Comparison of ENCODE assay signal across 1 cellular context in the genomic region with DNA sequence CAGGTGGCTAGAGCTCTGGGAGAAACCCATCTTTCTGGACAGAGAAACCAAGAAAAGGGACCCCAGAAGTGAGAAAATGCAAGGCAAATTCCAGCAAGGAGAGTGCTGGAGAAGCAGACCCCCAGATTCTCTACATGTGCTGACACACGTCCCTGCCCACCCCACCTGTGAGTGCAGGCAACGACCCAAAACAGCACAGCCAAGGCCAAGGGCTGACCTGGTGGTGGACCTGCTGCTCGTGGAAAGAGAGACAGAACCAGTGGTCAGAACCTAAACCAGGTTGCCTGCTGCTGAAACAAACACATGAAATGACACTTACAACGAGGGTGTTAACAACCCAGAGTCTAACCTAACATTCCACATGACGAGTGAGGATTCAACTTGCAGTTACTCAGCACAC.
TF ChIP-seq lines count a peak whose summit lies in the region.

No MANE protein-coding gene starts in this region.

TF ChIP-seq in H1, 55 proteins besides CTCF, POLR2A, EP300 and RAD21:
- no peak for TF ChIP-seq ZNF274 (IDR thresholded peaks at IDR 0.05; ENCODE audit: borderline replicate concordance, extremely low read depth, low read length)
- TF ChIP-seq POU5F1 (IDR thresholded peaks at IDR 0.05; ENCODE audit: low read depth, low read length), result no peak
- no peak for TF ChIP-seq TAF1 (IDR thresholded peaks at IDR 0.05; ENCODE audit: low read depth, low read length)
- no peak for TF ChIP-seq CHD1 (IDR thresholded peaks at IDR 0.05; ENCODE audit: low read depth, low read length)
- TF ChIP-seq RBBP5 (IDR thresholded peaks at IDR 0.05; ENCODE audit: borderline replicate concordance, low read depth, low read length), result no peak
- TF ChIP-seq POLR2AphosphoS5 (IDR thresholded peaks at IDR 0.05; ENCODE audit: low read depth, low read length), result no peak
- TF ChIP-seq NANOG (IDR thresholded peaks at IDR 0.05; ENCODE audit: insufficient read depth, low read depth, low read length, poor library complexity, severe bottlenecking), result no peak
- TF ChIP-seq SAP30 (IDR thresholded peaks at IDR 0.05; ENCODE audit: insufficient read depth, insufficient replicate concordance, low read length), result no peak
- TF ChIP-seq KDM5A (IDR thresholded peaks at IDR 0.05; ENCODE audit: low read length), result no peak
- no peak for TF ChIP-seq EZH2 (IDR thresholded peaks at IDR 0.05; ENCODE audit: low read depth, low read length, severe bottlenecking)
- no peak for TF ChIP-seq TBP (IDR thresholded peaks at IDR 0.05; ENCODE audit: low read depth, low read length)
- no peak for TF ChIP-seq TCF12 (IDR thresholded peaks at IDR 0.05; ENCODE audit: low read depth, low read length)
- no peak for TF ChIP-seq MAX (IDR thresholded peaks at IDR 0.05)
- TF ChIP-seq EGR1 (IDR thresholded peaks at IDR 0.05; ENCODE audit: borderline replicate concordance, low read depth, low read length), result no peak
- TF ChIP-seq NRF1 (IDR thresholded peaks at IDR 0.05; ENCODE audit: low read depth, low read length), result no peak
- no peak for TF ChIP-seq BCL11A (IDR thresholded peaks at IDR 0.05; ENCODE audit: low read depth in 2 of 2, low read length in 2 of 2)
